Comparison of ENCODE assay signal across 20 cellular contexts in genomic region chr22:47036936-47037485, GRCh38.
"Had no signal": no experiment of that assay in that cellular context is flagged by ENCODE, and none has a peak within 500 bp of the region (broad histone marks: within the 10 kb centered on the region; RNA-seq: fewer than 3 reads in every experiment).

No MANE protein-coding gene starts in this region.

- H3K36me3 ChIP-seq: thyroid gland, uterus had no signal

- H3K9me3 Mint-ChIP-seq: naive B cell; nephron progenitor cell; stimulated activated effector memory CD8-positive, alpha-beta T cell treated with anti-CD3 and anti-CD28 coated beads, Interleukin-12 subunit alpha, Interleukin-12 subunit beta, amount 100 ng/mL, for 72 hours; type B pancreatic cell had no signal

- H3K27me3 Mint-ChIP-seq: naive B cell, type B pancreatic cell had no signal

- H3K27ac ChIP-seq: dorsolateral prefrontal cortex, neutrophil, suprapubic skin, thyroid gland, uterus had no signal

- H3K4me1 ChIP-seq: uterus had no signal

- H3K9me3 ChIP-seq: neutrophil, suprapubic skin, thyroid gland, uterus had no signal

- H3K27ac Mint-ChIP-seq: nephron progenitor cell had no signal

- ATAC-seq: esophagus mucosa; right cardiac atrium; stimulated activated effector memory CD8-positive, alpha-beta T cell treated with anti-CD3 and anti-CD28 coated beads, Interleukin-12 subunit alpha, Interleukin-12 subunit beta, amount 100 ng/mL, for 72 hours; stimulated activated naive CD8-positive, alpha-beta T cell treated with anti-CD3 and anti-CD28 coated beads, Interleukin-15, Interleukin-2, amounts not matched to agents 100 U/mL and 50 U/mL, for 24 hours had no signal

- H3K4me3 Mint-ChIP-seq: naive B cell; nephron progenitor cell; stimulated activated effector memory CD8-positive, alpha-beta T cell treated with anti-CD3 and anti-CD28 coated beads, Interleukin-12 subunit alpha, Interleukin-12 subunit beta, amount 100 ng/mL, for 72 hours; type B pancreatic cell had no signal

- DNase-seq: central memory CD4-positive, alpha-beta T cell; cortex of kidney; dorsolateral prefrontal cortex; effector CD8-positive, alpha-beta T cell; islet precursor cell; midbrain; naive B cell; nephron progenitor cell; stimulated activated CD4-positive, alpha-beta T cell treated with anti-CD3 and anti-CD28 coated beads, Interleukin-4, amount 100 ng/mL, for 1 hour; stimulated activated CD8-positive, alpha-beta memory T cell treated with anti-CD3 and anti-CD28 coated beads, Interleukin-4, amount 100 ng/mL, for 48 hours; stimulated activated naive CD8-positive, alpha-beta T cell treated with anti-CD3 and anti-CD28 coated beads, Interleukin-15, Interleukin-2, amounts not matched to agents 100 U/mL and 50 U/mL, for 24 hours; thyroid gland; uterus had no signal

- H3K4me3 ChIP-seq: dorsolateral prefrontal cortex, smooth muscle cell, suprapubic skin, thyroid gland, uterus had no signal

- H3K27me3 ChIP-seq: dorsolateral prefrontal cortex, neutrophil, suprapubic skin, thyroid gland, uterus had no signal
